In genomic region chr3:40337136-40338108, GRCh38 we compare ENCODE assay signal across 12 cellular contexts.
DNase-seq lines count a peak whose midpoint lies in the region; ATAC-seq and TF ChIP-seq lines count a peak whose summit lies in the region.
"Had no signal": no experiment of that assay in that cellular context is flagged by ENCODE, and none has a peak within 500 bp of the region (broad histone marks: within the 10 kb centered on the region; RNA-seq: fewer than 3 reads in every experiment).

No MANE protein-coding gene starts in this region.

- in situ Hi-C loops in GM13976 (cut with MboI; ENCODE audit: low sequenced_read_pairs, unreplicated experiment) = loop anchor here (25.0 kb wide), 2 partner anchors 250 to 1525 kb away; no protein-coding TSS in a partner anchor

- DNase-seq in GM13976 (ENCODE audit: low spot score) = peak; percentile 41
- peak; percentile 59 to 64 for DNase-seq in activated T-cell treated with anti-CD3 and anti-CD28 coated beads, Interleukin-2, amount 50 U/mL, for 48 hours
- no peak for DNase-seq in kidney tubule cell (ENCODE audit: low spot score)
- no peak for DNase-seq in NCI-H2227 treated with DMSO at 0.1 percent for 48 hours (lab: John Stamatoyannopoulos, UW)
- DNase-seq in NCI-H1092 (lab: John Stamatoyannopoulos, UW) = no peak
- DNase-seq: activated gamma-delta T cell, left ventricle myocardium superior, NCI-H1694 treated with DMSO at 0.1 percent for 48 hours, ovary had no signal

- ATAC-seq in GM19035 (IDR thresholded peaks at IDR 0.05; ENCODE audit: unreplicated experiment) (peak; percentile 69), HG02938 (IDR thresholded peaks at IDR 0.05; ENCODE audit: unreplicated experiment) (peak; percentile 80)
- ATAC-seq: HepG2, left ventricle myocardium superior had no signal

- TF ChIP-seq CTCF in GM13976 (IDR thresholded peaks at IDR 0.05; ENCODE audit: borderline replicate concordance, control extremely low read depth, extremely low read depth, insufficient read depth, missing control alignments) = no peak

Comparison
In these comparisons a context has a peak if more than half of its experiments do, and no peak if none do; other contexts are left out.
1. DNase-seq: peak in GM13976 (single experiment) and activated T-cell treated with anti-CD3 and anti-CD28 coated beads, Interleukin-2, amount 50 U/mL, for 48 hours (2 of 2); none in kidney tubule cell (single experiment), NCI-H2227 treated with DMSO at 0.1 percent for 48 hours (single experiment) and NCI-H1092 (single experiment).